ENCODE assay signal across 19 cellular contexts in genomic region chr5:177024559-177024958, GRCh38. TPM values are rescaled to one million over a fixed set of nuclear protein-coding genes. Genes with fewer than 3 reads are reported as not detected.
A peak's percentile ranks its signal among the peaks of the same experiment; 100 is the strongest.
DNase-seq lines count a peak whose midpoint lies in the region; ATAC-seq, FAIRE-seq and TF ChIP-seq lines count a peak whose summit lies in the region.
"Had no signal": no experiment of that assay in that cellular context is flagged by ENCODE, and none has a peak within 500 bp of the region (broad histone marks: within the 10 kb centered on the region; RNA-seq: fewer than 3 reads in every experiment).

No MANE protein-coding gene starts in this region.

- dilution Hi-C loops in keratinocyte (cut with MboI; ENCODE audit: extremely low pct_ligation_motif_present, low sequenced_read_pairs) = no loop called here

- no peaks in the 10 kb centered on the region for H4K20me1 ChIP-seq in keratinocyte (ENCODE audit: control insufficient read depth, extremely low read depth, insufficient read depth, low read length)

- peaks cover 0 to 3% of the 10 kb centered on the region in 2 experiments for H3K36me3 ChIP-seq in keratinocyte (ENCODE audit: control insufficient read depth in 2 of 2, extremely low read depth in 1 of 2, insufficient read depth in 2 of 2, low read length in 2 of 2)
- H3K36me3 ChIP-seq: ovary, uterus had no signal

- H3K9ac ChIP-seq in keratinocyte (ENCODE audit: control insufficient read depth, extremely low read depth, insufficient read depth, low read length) = no peak overlapping the region

- no peak overlapping the region for H3K4me2 ChIP-seq in keratinocyte (ENCODE audit: control insufficient read depth, extremely low read depth, insufficient read depth, low read depth, low read length)

- intact Hi-C loops in activated T-helper 1 cell treated with anti-CD3 and anti-CD28 coated beads, Interleukin-12 subunit alpha, Interleukin-12 subunit beta, Interleukin-2, Interleukin-4 antibody, amounts not matched to agents 30 ng/mL and 10 ng/mL and 1 ng/mL, durations not matched to agents 14 hours and 24 hours and 36 hours (cut with micrococcal nuclease) = loop anchor here (5.0 to 10.0 kb wide), 2 partner anchors 108 to 1180 kb away; partner anchors contain the start of genes HNRNPAB and NSD1

- peaks cover 30% of the 10 kb centered on the region for H3K36me3 Mint-ChIP-seq in stimulated activated naive CD8-positive, alpha-beta T cell treated with anti-CD3 and anti-CD28 coated beads, Interleukin-15, Interleukin-2, amounts not matched to agents 100 ng/mL and 50 ng/mL, for 24 hours (ENCODE audit: low read depth)
- H3K36me3 Mint-ChIP-seq in activated T-helper 1 cell treated with anti-CD3 and anti-CD28 coated beads, Interleukin-12 subunit alpha, Interleukin-12 subunit beta, Interleukin-2, Interleukin-4 antibody, amounts not matched to agents 30 ng/mL and 10 ng/mL and 1 ng/mL, durations not matched to agents 14 hours and 24 hours and 36 hours (ENCODE audit: low read depth) = peaks cover 19% of the 10 kb centered on the region
- peaks cover 20% of the 10 kb centered on the region for H3K36me3 Mint-ChIP-seq in type B pancreatic cell

- no peaks in the 10 kb centered on the region for H3K9me3 Mint-ChIP-seq in stimulated activated naive CD8-positive, alpha-beta T cell treated with anti-CD3 and anti-CD28 coated beads, Interleukin-15, Interleukin-2, amounts not matched to agents 100 ng/mL and 50 ng/mL, for 24 hours
- H3K9me3 Mint-ChIP-seq in activated T-helper 1 cell treated with anti-CD3 and anti-CD28 coated beads, Interleukin-12 subunit alpha, Interleukin-12 subunit beta, Interleukin-2, Interleukin-4 antibody, amounts not matched to agents 30 ng/mL and 10 ng/mL and 1 ng/mL, durations not matched to agents 14 hours and 24 hours and 36 hours = no peaks in the 10 kb centered on the region
- H3K9me3 Mint-ChIP-seq in type B pancreatic cell = no peaks in the 10 kb centered on the region

- H3K27me3 Mint-ChIP-seq in stimulated activated naive CD8-positive, alpha-beta T cell treated with anti-CD3 and anti-CD28 coated beads, Interleukin-15, Interleukin-2, amounts not matched to agents 100 ng/mL and 50 ng/mL, for 24 hours = no peaks in the 10 kb centered on the region
- H3K27me3 Mint-ChIP-seq in activated T-helper 1 cell treated with anti-CD3 and anti-CD28 coated beads, Interleukin-12 subunit alpha, Interleukin-12 subunit beta, Interleukin-2, Interleukin-4 antibody, amounts not matched to agents 30 ng/mL and 10 ng/mL and 1 ng/mL, durations not matched to agents 14 hours and 24 hours and 36 hours (ENCODE audit: insufficient read depth) = no peaks in the 10 kb centered on the region
- H3K27me3 Mint-ChIP-seq in type B pancreatic cell = no peaks in the 10 kb centered on the region

- H3K27ac Mint-ChIP-seq in stimulated activated naive CD8-positive, alpha-beta T cell treated with anti-CD3 and anti-CD28 coated beads, Interleukin-15, Interleukin-2, amounts not matched to agents 100 ng/mL and 50 ng/mL, for 24 hours = peak overlapping the region; percentile 53
- no peak overlapping the region for H3K27ac Mint-ChIP-seq in activated T-helper 1 cell treated with anti-CD3 and anti-CD28 coated beads, Interleukin-12 subunit alpha, Interleukin-12 subunit beta, Interleukin-2, Interleukin-4 antibody, amounts not matched to agents 30 ng/mL and 10 ng/mL and 1 ng/mL, durations not matched to agents 14 hours and 24 hours and 36 hours
- no peak overlapping the region for H3K27ac Mint-ChIP-seq in type B pancreatic cell

- no peak for DNase-seq in stimulated activated naive CD8-positive, alpha-beta T cell treated with anti-CD3 and anti-CD28 coated beads, Interleukin-15, Interleukin-2, amounts not matched to agents 100 U/mL and 50 U/mL, for 24 hours
- DNase-seq in activated T-helper 1 cell treated with anti-CD3 and anti-CD28 coated beads, Interleukin-12 subunit alpha, Interleukin-12 subunit beta, Interleukin-2, Interleukin-4 antibody, amounts not matched to agents 30 ng/mL and 10 ng/mL and 1 ng/mL, durations not matched to agents 14 hours and 24 hours and 36 hours (ENCODE audit: low spot score) = no peak
- DNase-seq in keratinocyte (ENCODE audit: low read depth, low spot score) (no peak), type B pancreatic cell (ENCODE audit: extremely low spot score, unreplicated experiment) (no peak), NCI-H1417 treated with DMSO at 0.1 percent for 48 hours (lab: John Stamatoyannopoulos, UW) (no peak), GF-D8 (lab: John Stamatoyannopoulos, UW) (no peak)
- DNase-seq: amniotic stem cell, DMS153, mesendoderm, NCI-H2171 treated with DMSO at 0.1 percent for 48 hours, ovary, stomach, uterus had no signal

- no peak overlapping the region for H3K4me3 ChIP-seq in keratinocyte (ENCODE audit: control insufficient read depth in 2 of 3, extremely low read depth in 1 of 3, insufficient read depth in 2 of 3, low read depth in 1 of 3, low read length in 3 of 3)
- H3K4me3 ChIP-seq: ovary, skin epidermis, stomach, uterus had no signal

- peaks cover 28% of the 10 kb centered on the region for H3K79me2 ChIP-seq in keratinocyte (ENCODE audit: control insufficient read depth, insufficient read depth, low read length)

- peak overlapping the region; percentile 47 for H3K4me3 Mint-ChIP-seq in stimulated activated naive CD8-positive, alpha-beta T cell treated with anti-CD3 and anti-CD28 coated beads, Interleukin-15, Interleukin-2, amounts not matched to agents 100 ng/mL and 50 ng/mL, for 24 hours
- peak overlapping the region; percentile 31 for H3K4me3 Mint-ChIP-seq in activated T-helper 1 cell treated with anti-CD3 and anti-CD28 coated beads, Interleukin-12 subunit alpha, Interleukin-12 subunit beta, Interleukin-2, Interleukin-4 antibody, amounts not matched to agents 30 ng/mL and 10 ng/mL and 1 ng/mL, durations not matched to agents 14 hours and 24 hours and 36 hours
- peak overlapping the region; percentile 69 for H3K4me3 Mint-ChIP-seq in type B pancreatic cell

- no peak overlapping the region for H3K27ac ChIP-seq in keratinocyte (ENCODE audit: control insufficient read depth, insufficient read depth, low read length)
- H3K27ac ChIP-seq: ovary, uterus had no signal

- no peaks in the 10 kb centered on the region for H3K9me1 ChIP-seq in keratinocyte (ENCODE audit: control insufficient read depth, extremely low read depth, insufficient read depth, low read length)

- no peaks in the 10 kb centered on the region for H3K27me3 ChIP-seq in keratinocyte (ENCODE audit: control insufficient read depth, extremely low read depth, insufficient read depth, low read length)
- H3K27me3 ChIP-seq: ovary, stomach, uterus had no signal

- no peak overlapping the region for H2AFZ ChIP-seq in keratinocyte (ENCODE audit: control insufficient read depth, low read length)

- no peaks in the 10 kb centered on the region for H3K9me3 ChIP-seq in keratinocyte (ENCODE audit: control insufficient read depth, low read depth, low read length)
- H3K9me3 ChIP-seq: ovary, stomach, uterus had no signal

- peaks cover 11% of the 10 kb centered on the region for H3K4me1 ChIP-seq in keratinocyte (ENCODE audit: control insufficient read depth, extremely low read depth, insufficient read depth, low read length)

- ATAC-seq in stimulated activated naive CD8-positive, alpha-beta T cell treated with anti-CD3 and anti-CD28 coated beads, Interleukin-15, Interleukin-2, amounts not matched to agents 100 U/mL and 50 U/mL, for 24 hours = no peak
- no peak for ATAC-seq in GM19467 (IDR thresholded peaks at IDR 0.05; ENCODE audit: unreplicated experiment)
- ATAC-seq: HepG2 had no signal

- TF ChIP-seq CTCF in keratinocyte (optimal IDR thresholded peaks at IDR 0.05 in 1 of 3, IDR thresholded peaks at IDR 0.05 in 1 of 3, conservative IDR thresholded peaks at IDR 0.05 in 1 of 3; ENCODE audit: extremely low read depth in 1 of 3, insufficient read depth in 2 of 3, low read length in 3 of 3) = no peak
- no peak for TF ChIP-seq CTCF in type B pancreatic cell (conservative IDR thresholded peaks at IDR 0.05)

- peak; percentile 17 for FAIRE-seq in keratinocyte (lab: Jason Lieb, UNC)
- FAIRE-seq: colon, HepG2, islet of Langerhans had no signal

- H3K4me1 Mint-ChIP-seq in stimulated activated naive CD8-positive, alpha-beta T cell treated with anti-CD3 and anti-CD28 coated beads, Interleukin-15, Interleukin-2, amounts not matched to agents 100 ng/mL and 50 ng/mL, for 24 hours (ENCODE audit: low read depth) = peaks cover 29% of the 10 kb centered on the region
- peaks cover 37% of the 10 kb centered on the region for H3K4me1 Mint-ChIP-seq in activated T-helper 1 cell treated with anti-CD3 and anti-CD28 coated beads, Interleukin-12 subunit alpha, Interleukin-12 subunit beta, Interleukin-2, Interleukin-4 antibody, amounts not matched to agents 30 ng/mL and 10 ng/mL and 1 ng/mL, durations not matched to agents 14 hours and 24 hours and 36 hours (ENCODE audit: low read depth)
- H3K4me1 Mint-ChIP-seq in type B pancreatic cell (ENCODE audit: unreplicated experiment) = peaks cover 21% of the 10 kb centered on the region

RNA-seq across cellular contexts. Expression of gene ZNF346, which starts 2.1 kb away (rescaled TPM):
- total RNA-seq in activated T-helper 1 cell treated with anti-CD3 and anti-CD28 coated beads, Interleukin-12 subunit alpha, Interleukin-12 subunit beta, Interleukin-2, Interleukin-4 antibody, amounts not matched to agents 30 ng/mL and 10 ng/mL and 1 ng/mL, durations not matched to agents 14 hours and 24 hours and 36 hours = 31.6 and 32.9 TPM in 2 replicates
- polyA plus RNA-seq in keratinocyte = 9.0 to 12.7 TPM (median 9.5 TPM) in 3 replicates
- 5.8 TPM for polyA plus RNA-seq in keratinocyte (2011; ENCODE audit: low read depth)
- 10.4 and 10.6 TPM in 2 replicates for polyA plus RNA-seq in keratinocyte (2011; cell fraction: cytosol; rRNA removed)
- 15.6 and 17.0 TPM in 2 replicates for polyA plus RNA-seq in keratinocyte (2011; cell fraction: nucleus; rRNA removed)
- polyA plus RNA-seq in keratinocyte (2012; ENCODE audit: low replicate concordance) = 4.9 and 8.6 TPM in 2 replicates
- 10.9 to 16.8 TPM (median 11.3 TPM) in 3 replicates for polyA minus RNA-seq in keratinocyte
- 16.1 TPM for polyA minus RNA-seq in keratinocyte (2011; cell fraction: cytosol; rRNA and poly(A)+ RNA removed)
- 10.9 and 16.4 TPM in 2 replicates for polyA minus RNA-seq in keratinocyte (2011; cell fraction: nucleus; rRNA and poly(A)+ RNA removed)
- 20.2 and 31.0 TPM in 2 replicates for total RNA-seq in type B pancreatic cell (ENCODE audit: low replicate concordance)

RNA-seq across cellular contexts. Expression of gene UIMC1, which starts 18.0 kb away (rescaled TPM):
- total RNA-seq in activated T-helper 1 cell treated with anti-CD3 and anti-CD28 coated beads, Interleukin-12 subunit alpha, Interleukin-12 subunit beta, Interleukin-2, Interleukin-4 antibody, amounts not matched to agents 30 ng/mL and 10 ng/mL and 1 ng/mL, durations not matched to agents 14 hours and 24 hours and 36 hours = 57.0 and 70.6 TPM in 2 replicates
- polyA plus RNA-seq in keratinocyte = 15.7 to 29.0 TPM (median 22.5 TPM) in 3 replicates
- polyA plus RNA-seq in keratinocyte (2011; ENCODE audit: low read depth) = 64.1 TPM
- 17.1 and 27.9 TPM in 2 replicates for polyA plus RNA-seq in keratinocyte (2011; cell fraction: cytosol; rRNA removed)
- polyA plus RNA-seq in keratinocyte (2011; cell fraction: nucleus; rRNA removed) = 33.0 and 37.0 TPM in 2 replicates
- polyA plus RNA-seq in keratinocyte (2012; ENCODE audit: low replicate concordance) = 20.1 and 24.1 TPM in 2 replicates
- polyA minus RNA-seq in keratinocyte = 3.5 to 28.8 TPM (median 23.1 TPM) in 3 replicates
- 10.4 TPM for polyA minus RNA-seq in keratinocyte (2011; cell fraction: cytosol; rRNA and poly(A)+ RNA removed)
- polyA minus RNA-seq in keratinocyte (2011; cell fraction: nucleus; rRNA and poly(A)+ RNA removed) = 12.0 and 30.9 TPM in 2 replicates
- total RNA-seq in type B pancreatic cell (ENCODE audit: low replicate concordance) = 30.7 and 39.1 TPM in 2 replicates
